In the genomic region with DNA sequence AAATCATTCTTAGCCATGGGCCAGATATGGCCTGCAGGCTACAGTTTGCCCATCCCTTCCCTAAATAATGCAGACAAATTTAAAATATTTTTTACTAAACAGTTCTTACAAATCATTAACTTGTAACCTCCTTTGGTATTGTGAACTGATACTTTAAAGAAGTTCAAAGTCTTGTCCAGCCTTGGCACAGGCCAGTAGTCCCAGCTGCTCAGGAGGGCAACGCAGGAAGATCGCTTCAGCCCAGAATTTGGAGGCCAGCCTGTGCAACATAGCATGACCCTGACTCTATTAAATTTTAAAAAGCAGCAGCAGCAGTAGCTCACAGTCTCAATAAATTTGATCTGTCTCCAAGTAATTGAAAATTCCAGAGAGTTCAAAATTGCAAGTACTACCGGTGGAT, we compare ENCODE assay signal across 19 cellular contexts.
A peak's percentile ranks its signal among the peaks of the same experiment; 100 is the strongest.
DNase-seq lines count a peak whose midpoint lies in the region; ATAC-seq, FAIRE-seq and TF ChIP-seq lines count a peak whose summit lies in the region.
"Had no signal": no experiment of that assay in that cellular context is flagged by ENCODE, and none has a peak within 500 bp of the region (broad histone marks: within the 10 kb centered on the region; RNA-seq: fewer than 3 reads in every experiment).

No MANE protein-coding gene starts in this region.

- 9 to 13% methylated on average over 3 of the region's 3 CpGs for WGBS in pancreas, 2 donors

- ATAC-seq in left lobe of liver: peak; percentile 59
- ATAC-seq in pancreas: peak in 3 of 4 donors; percentile 46 to 54 (median 49)
- no peak for ATAC-seq in stimulated activated naive B cell treated with anti-CD40 and anti-IgM and Interleukin-4, amounts not matched to agents 10 μg/mL and 1 μg/mL and 100 μg/mL, for 72 hours (replicated peaks)

- H3K4me3 Mint-ChIP-seq in activated CD4-positive, alpha-beta T cell treated with anti-CD3 and anti-CD28 coated beads, Interleukin-2, amount 10 ng/mL, durations not matched to agents 24 days and 14 days: no peak overlapping the region
- H3K4me3 Mint-ChIP-seq in stimulated activated naive B cell treated with anti-CD40 and anti-IgM and Interleukin-4, amounts not matched to agents 10 μg/mL and 1 μg/mL and 100 μg/mL, for 72 hours: no peak overlapping the region
- no peak overlapping the region for H3K4me3 Mint-ChIP-seq in CD14-positive monocyte
- H3K4me3 Mint-ChIP-seq: IgD-negative memory B cell had no signal

- H3K27ac Mint-ChIP-seq in activated CD4-positive, alpha-beta T cell treated with anti-CD3 and anti-CD28 coated beads, Interleukin-2, amount 10 ng/mL, durations not matched to agents 24 days and 14 days: no peak overlapping the region
- no peak overlapping the region for H3K27ac Mint-ChIP-seq in stimulated activated naive B cell treated with anti-CD40 and anti-IgM and Interleukin-4, amounts not matched to agents 10 μg/mL and 1 μg/mL and 100 μg/mL, for 72 hours
- H3K27ac Mint-ChIP-seq in CD14-positive monocyte: no peak overlapping the region
- H3K27ac Mint-ChIP-seq: IgD-negative memory B cell had no signal

- H3K4me3 ChIP-seq in pancreas: no peak overlapping the region
- H3K4me3 ChIP-seq: SJSA1 had no signal

- no peaks in the 10 kb centered on the region for H3K9me3 ChIP-seq in pancreas
- H3K9me3 ChIP-seq: SJSA1 had no signal

- no peak for FAIRE-seq in pancreas (lab: Jason Lieb, UNC)

- H3K9me3 Mint-ChIP-seq in activated CD4-positive, alpha-beta T cell treated with anti-CD3 and anti-CD28 coated beads, Interleukin-2, amount 10 ng/mL, durations not matched to agents 24 days and 14 days: no peaks in the 10 kb centered on the region
- no peaks in the 10 kb centered on the region for H3K9me3 Mint-ChIP-seq in stimulated activated naive B cell treated with anti-CD40 and anti-IgM and Interleukin-4, amounts not matched to agents 10 μg/mL and 1 μg/mL and 100 μg/mL, for 72 hours
- peaks cover 0 to 2% (median 0%) of the 10 kb centered on the region in 7 donors for H3K9me3 Mint-ChIP-seq in CD14-positive monocyte
- H3K9me3 Mint-ChIP-seq: IgD-negative memory B cell had no signal

- peaks cover 18 to 45% (median 38%) of the 10 kb centered on the region in 3 donors for H3K4me1 ChIP-seq in pancreas

- H3K27ac ChIP-seq in pancreas: peak overlapping the region in 3 of 4 donors; percentile 4 to 29 (median 13)
- H3K27ac ChIP-seq: RWPE1, SJSA1 had no signal

- H3K4me1 Mint-ChIP-seq in activated CD4-positive, alpha-beta T cell treated with anti-CD3 and anti-CD28 coated beads, Interleukin-2, amount 10 ng/mL, durations not matched to agents 24 days and 14 days: peaks cover 23% of the 10 kb centered on the region
- peaks cover 41 to 62% of the 10 kb centered on the region in 2 donors for H3K4me1 Mint-ChIP-seq in stimulated activated naive B cell treated with anti-CD40 and anti-IgM and Interleukin-4, amounts not matched to agents 10 μg/mL and 1 μg/mL and 100 μg/mL, for 72 hours
- peaks cover 39% of the 10 kb centered on the region for H3K4me1 Mint-ChIP-seq in CD14-positive monocyte

- H3K36me3 ChIP-seq in pancreas: no peaks in the 10 kb centered on the region
- H3K36me3 ChIP-seq: SJSA1 had no signal

- H3K27me3 ChIP-seq in pancreas: no peaks in the 10 kb centered on the region
- H3K27me3 ChIP-seq: SJSA1 had no signal

- intact Hi-C loops in activated CD4-positive, alpha-beta T cell treated with anti-CD3 and anti-CD28 coated beads, Interleukin-2, amount 10 ng/mL, durations not matched to agents 24 days and 14 days (cut with micrococcal nuclease): loop anchor here (5.0 kb wide), 1 partner anchor 159 kb away; no protein-coding TSS in a partner anchor
- intact Hi-C loops in pancreas (cut with DNase I) (no loop called here), CD14-positive monocyte (cut with micrococcal nuclease) (loop anchor here in 1 of 2 donors (5.0 kb wide), 1 partner anchor 46 kb away; no protein-coding TSS in a partner anchor)

- no peaks in the 10 kb centered on the region for H3K36me3 Mint-ChIP-seq in activated CD4-positive, alpha-beta T cell treated with anti-CD3 and anti-CD28 coated beads, Interleukin-2, amount 10 ng/mL, durations not matched to agents 24 days and 14 days (ENCODE audit: low read depth)
- no peaks in the 10 kb centered on the region for H3K36me3 Mint-ChIP-seq in stimulated activated naive B cell treated with anti-CD40 and anti-IgM and Interleukin-4, amounts not matched to agents 10 μg/mL and 1 μg/mL and 100 μg/mL, for 72 hours
- peaks cover 3 to 9% of the 10 kb centered on the region in 2 donors for H3K36me3 Mint-ChIP-seq in CD14-positive monocyte
- H3K36me3 Mint-ChIP-seq: IgD-negative memory B cell had no signal

- peak; percentile 42 for DNase-seq in activated CD4-positive, alpha-beta T cell treated with anti-CD3 and anti-CD28 coated beads, Interleukin-2, amount 10 ng/mL, durations not matched to agents 24 days and 14 days
- no peak for DNase-seq in activated CD4-positive, alpha-beta T cell treated with anti-CD3 and anti-CD28 coated beads for 48 hours
- DNase-seq in left lobe of liver (ENCODE audit: low spot score): peak; percentile 81
- peak in 4 of 6 donors; percentile 26 to 57 (median 51) for DNase-seq in pancreas
- no peak for DNase-seq in NCI-H2029 (lab: John Stamatoyannopoulos, UW)
- DNase-seq in stimulated activated naive B cell treated with anti-CD40 and anti-IgM and Interleukin-4, amounts not matched to agents 10 μg/mL and 1 μg/mL and 100 μg/mL, for 72 hours: no peak
- no peak for DNase-seq in NCI-H345 treated with DMSO at 0.1 percent for 48 hours (lab: John Stamatoyannopoulos, UW; ENCODE audit: unreplicated experiment)
- DNase-seq in CD14-positive monocyte (ENCODE audit: low spot score): no peak
- DNase-seq: 8988T, C1 segment of cervical spinal cord, COR-L47, DMS53, HCEC 1CT, NCI-H1436, NCI-H2081 treated with DMSO at 0.1 percent for 48 hours, NCI-H524 treated with DMSO at 0.1 percent for 48 hours had no signal

- TF ChIP-seq CTCF in pancreas (IDR thresholded peaks at IDR 0.05): no peak
- no peak for TF ChIP-seq CTCF in CD14-positive monocyte (IDR thresholded peaks at IDR 0.05)

- peaks cover 36% of the 10 kb centered on the region for H3K27me3 Mint-ChIP-seq in activated CD4-positive, alpha-beta T cell treated with anti-CD3 and anti-CD28 coated beads, Interleukin-2, amount 10 ng/mL, durations not matched to agents 24 days and 14 days
- H3K27me3 Mint-ChIP-seq in stimulated activated naive B cell treated with anti-CD40 and anti-IgM and Interleukin-4, amounts not matched to agents 10 μg/mL and 1 μg/mL and 100 μg/mL, for 72 hours: no peaks in the 10 kb centered on the region
- peaks cover 10 to 25% (median 14%) of the 10 kb centered on the region in 3 donors for H3K27me3 Mint-ChIP-seq in CD14-positive monocyte (ENCODE audit: low read depth in 3 of 3)

Comparison
In these comparisons a context has a peak if more than half of its experiments do, and no peak if none do; other contexts are left out.
1. DNase-seq: peak in activated CD4-positive, alpha-beta T cell treated with anti-CD3 and anti-CD28 coated beads, Interleukin-2, amount 10 ng/mL, durations not matched to agents 24 days and 14 days (single experiment), left lobe of liver (single experiment) and pancreas (4 of 6); none in activated CD4-positive, alpha-beta T cell treated with anti-CD3 and anti-CD28 coated beads for 48 hours (single experiment), NCI-H2029 (single experiment), stimulated activated naive B cell treated with anti-CD40 and anti-IgM and Interleukin-4, amounts not matched to agents 10 μg/mL and 1 μg/mL and 100 μg/mL, for 72 hours (single experiment), NCI-H345 treated with DMSO at 0.1 percent for 48 hours (single experiment) and CD14-positive monocyte (single experiment).
2. ATAC-seq: peak in left lobe of liver (single experiment) and pancreas (3 of 4); none in stimulated activated naive B cell treated with anti-CD40 and anti-IgM and Interleukin-4, amounts not matched to agents 10 μg/mL and 1 μg/mL and 100 μg/mL, for 72 hours (0 of 2).